In the genomic region with DNA sequence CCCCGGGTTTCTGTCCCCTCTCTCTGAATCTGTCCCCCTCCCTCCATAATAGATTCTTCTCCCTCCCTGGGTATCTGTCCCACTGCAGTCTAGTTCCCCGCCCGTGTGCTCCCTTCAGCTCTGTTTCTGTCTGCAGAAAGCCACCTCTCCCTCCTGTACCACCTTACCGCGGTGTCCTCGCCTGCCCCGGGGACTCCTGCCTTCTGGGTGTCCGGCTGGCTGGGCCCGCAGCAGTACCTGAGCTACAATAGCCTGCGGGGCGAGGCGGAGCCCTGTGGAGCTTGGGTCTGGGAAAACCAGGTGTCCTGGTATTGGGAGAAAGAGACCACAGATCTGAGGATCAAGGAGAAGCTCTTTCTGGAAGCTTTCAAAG, we compare ENCODE assay signal across 1 cellular context.
TF ChIP-seq lines count a peak whose summit lies in the region.

No MANE protein-coding gene starts in this region.

TF ChIP-seq in liver, 16 proteins besides CTCF, POLR2A, EP300 and RAD21 (continued from another document):
- TF ChIP-seq, protein P1, sequence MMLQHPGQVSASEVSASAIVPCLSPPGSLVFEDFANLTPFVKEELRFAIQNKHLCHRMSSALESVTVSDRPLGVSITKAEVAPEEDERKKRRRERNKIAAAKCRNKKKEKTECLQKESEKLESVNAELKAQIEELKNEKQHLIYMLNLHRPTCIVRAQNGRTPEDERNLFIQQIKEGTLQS (IDR thresholded peaks at IDR 0.05): no peak
- no peak for TF ChIP-seq RXRA (IDR thresholded peaks at IDR 0.05)
